In the genomic region with DNA sequence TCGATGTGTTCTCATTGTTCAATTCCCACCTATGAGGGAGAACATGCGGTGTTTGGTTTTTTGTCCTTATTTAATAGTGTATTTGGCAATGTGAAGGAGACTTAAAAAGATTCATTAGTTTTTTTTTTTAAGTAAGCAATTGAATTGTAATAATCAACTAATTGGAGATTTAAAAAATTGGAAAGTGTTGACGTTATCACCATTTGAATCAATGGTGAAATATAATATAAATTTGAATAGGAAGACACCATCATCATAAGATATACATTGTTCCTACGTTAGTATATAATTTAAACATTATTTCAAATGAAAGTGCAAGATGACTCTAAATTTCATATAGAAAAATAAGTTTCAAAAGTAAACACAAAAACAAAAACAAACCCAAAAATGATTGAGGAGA, we compare ENCODE assay signal across 23 cellular contexts.
DNase-seq lines count a peak whose midpoint lies in the region; ATAC-seq, FAIRE-seq and TF ChIP-seq lines count a peak whose summit lies in the region.
"Had no signal": no experiment of that assay in that cellular context is flagged by ENCODE, and none has a peak within 500 bp of the region (broad histone marks: within the 10 kb centered on the region; RNA-seq: fewer than 3 reads in every experiment).

No MANE protein-coding gene starts in this region.

- H3K4me3 Mint-ChIP-seq in Caco-2 (ENCODE audit: unreplicated experiment): no peak overlapping the region
- H3K4me3 Mint-ChIP-seq: CD14-positive monocyte; CD4-positive, alpha-beta memory T cell; CD4-positive, CD25-positive, alpha-beta regulatory T cell; CD8-positive, alpha-beta memory T cell had no signal

- H3K27ac ChIP-seq in hepatocyte: peak overlapping the region; percentile 27
- no peak overlapping the region for H3K27ac ChIP-seq in left ventricle myocardium inferior (replicated peaks)
- H3K27ac ChIP-seq: BLaER1 had no signal

- intact Hi-C loops in Caco-2 (cut with micrococcal nuclease; ENCODE audit: unreplicated experiment): no loop called here
- intact Hi-C loops in left ventricle myocardium inferior (cut with micrococcal nuclease): no loop called here

- WGBS in hepatocyte (ENCODE audit: low lambda C conversion rate, missing lambda C conversion rate): 91% methylated on average over 4 of the region's 4 CpGs

- H2AFZ ChIP-seq in hepatocyte: no peak overlapping the region

- no peak for TF ChIP-seq CTCF in Caco-2 (IDR thresholded peaks at IDR 0.05; ENCODE audit: insufficient read depth in 1 of 2, low read depth in 1 of 2, low read length in 1 of 2, severe bottlenecking in 1 of 2, unreplicated experiment in 1 of 2)
- TF ChIP-seq CTCF in hepatocyte (IDR thresholded peaks at IDR 0.05; ENCODE audit: poor library complexity): no peak
- TF ChIP-seq CTCF in left ventricle myocardium inferior (IDR thresholded peaks at IDR 0.05; ENCODE audit: borderline replicate concordance): no peak

- peaks cover 26% of the 10 kb centered on the region for H3K9me3 Mint-ChIP-seq in Caco-2 (ENCODE audit: unreplicated experiment)

- H3K27ac Mint-ChIP-seq in Caco-2 (ENCODE audit: unreplicated experiment): no peak overlapping the region
- H3K27ac Mint-ChIP-seq: CD14-positive monocyte; CD4-positive, alpha-beta memory T cell; CD4-positive, CD25-positive, alpha-beta regulatory T cell; CD8-positive, alpha-beta memory T cell had no signal

- H3K27me3 ChIP-seq in Caco-2 (replicated peaks; ENCODE audit: control insufficient read depth, insufficient read depth, low read length) (no peaks in the 10 kb centered on the region), hepatocyte (no peaks in the 10 kb centered on the region), left ventricle myocardium inferior (ENCODE audit: low read depth) (no peaks in the 10 kb centered on the region)
- H3K27me3 ChIP-seq: BE2C, BLaER1 had no signal

- POLR2A ChIA-PET in Caco-2 (lab: Charles Lee): no interaction called here

- H3K4me2 ChIP-seq in hepatocyte: no peak overlapping the region

- no peaks in the 10 kb centered on the region for H3K27me3 Mint-ChIP-seq in Caco-2 (ENCODE audit: insufficient read depth, unreplicated experiment)
- H3K27me3 Mint-ChIP-seq: CD4-positive, alpha-beta memory T cell; CD4-positive, CD25-positive, alpha-beta regulatory T cell; CD8-positive, alpha-beta memory T cell had no signal

- FAIRE-seq in G401.6 (lab: Jason Lieb, UNC): peak; percentile 42
- FAIRE-seq: D721Med, GM12878, GM12892, GM18507 had no signal

- no peaks in the 10 kb centered on the region for H3K9me2 ChIP-seq in hepatocyte (replicated peaks; ENCODE audit: insufficient read depth)

- no peaks in the 10 kb centered on the region for H3K4me1 Mint-ChIP-seq in Caco-2 (ENCODE audit: low read depth, unreplicated experiment)
- H3K4me1 Mint-ChIP-seq: CD14-positive monocyte; CD4-positive, alpha-beta memory T cell; CD4-positive, CD25-positive, alpha-beta regulatory T cell; CD8-positive, alpha-beta memory T cell had no signal

- CTCF ChIA-PET in Caco-2 (lab: Charles Lee): no interaction called here

- no peaks in the 10 kb centered on the region for H3K79me2 ChIP-seq in hepatocyte

- H3K36me3 Mint-ChIP-seq in Caco-2 (ENCODE audit: insufficient read depth, unreplicated experiment): no peaks in the 10 kb centered on the region
- H3K36me3 Mint-ChIP-seq: CD14-positive monocyte; CD4-positive, alpha-beta memory T cell; CD4-positive, CD25-positive, alpha-beta regulatory T cell; CD8-positive, alpha-beta memory T cell had no signal

- peaks cover 15% of the 10 kb centered on the region for H3K9me3 ChIP-seq in Caco-2
- H3K9me3 ChIP-seq in hepatocyte (ENCODE audit: low read depth): no peaks in the 10 kb centered on the region
- peaks cover 22% of the 10 kb centered on the region for H3K9me3 ChIP-seq in left ventricle myocardium inferior (replicated peaks)
- H3K9me3 ChIP-seq: BE2C had no signal

- ATAC-seq in GM21529 (IDR thresholded peaks at IDR 0.05; ENCODE audit: unreplicated experiment): no peak
- ATAC-seq: GM12878 had no signal

- DNase-seq in Caco-2: no peak
- no peak for DNase-seq in hepatocyte (ENCODE audit: low spot score)
- DNase-seq in left ventricle myocardium inferior: no peak
- DNase-seq in stimulated activated CD8-positive, alpha-beta memory T cell treated with anti-CD3 and anti-CD28 coated beads, Interleukin-4, amount 100 ng/mL, for 48 hours: no peak
- DNase-seq: 8988T; ACHN; C1 segment of cervical spinal cord; Calu3; CD4-positive, alpha-beta memory T cell; CD4-positive, CD25-positive, alpha-beta regulatory T cell; CD8-positive, alpha-beta memory T cell; COR-L47; DMS79 treated with DMSO at 0.1 percent for 48 hours; GDM1 had no signal

- H3K4me3 ChIP-seq in Caco-2 (ENCODE audit: low read depth, low read length) (no peak overlapping the region), hepatocyte (no peak overlapping the region), left ventricle myocardium inferior (no peak overlapping the region)
- H3K4me3 ChIP-seq: BLaER1, GM12878 had no signal

- no peaks in the 10 kb centered on the region for H4K20me1 ChIP-seq in hepatocyte (ENCODE audit: insufficient read depth, poor library complexity, severe bottlenecking)
- H4K20me1 ChIP-seq: BLaER1 had no signal

- TSS peak; percentile 79 for BruUV-seq in Caco-2 (replicated peaks; lab: Mats Ljungman, UMichigan)

- H3K4me1 ChIP-seq in Caco-2 (no peaks in the 10 kb centered on the region), hepatocyte (ENCODE audit: insufficient read depth) (no peaks in the 10 kb centered on the region), left ventricle myocardium inferior (no peaks in the 10 kb centered on the region)
- H3K4me1 ChIP-seq: BE2C had no signal

- H3K36me3 ChIP-seq in Caco-2 (ENCODE audit: control insufficient read depth, insufficient read depth, low read length) (no peaks in the 10 kb centered on the region), hepatocyte (replicated peaks; ENCODE audit: insufficient read depth, low read depth) (no peaks in the 10 kb centered on the region), left ventricle myocardium inferior (no peaks in the 10 kb centered on the region)
- H3K36me3 ChIP-seq: BE2C, BLaER1 had no signal
